1 cellular context compared by ENCODE assay signal in the genomic region with DNA sequence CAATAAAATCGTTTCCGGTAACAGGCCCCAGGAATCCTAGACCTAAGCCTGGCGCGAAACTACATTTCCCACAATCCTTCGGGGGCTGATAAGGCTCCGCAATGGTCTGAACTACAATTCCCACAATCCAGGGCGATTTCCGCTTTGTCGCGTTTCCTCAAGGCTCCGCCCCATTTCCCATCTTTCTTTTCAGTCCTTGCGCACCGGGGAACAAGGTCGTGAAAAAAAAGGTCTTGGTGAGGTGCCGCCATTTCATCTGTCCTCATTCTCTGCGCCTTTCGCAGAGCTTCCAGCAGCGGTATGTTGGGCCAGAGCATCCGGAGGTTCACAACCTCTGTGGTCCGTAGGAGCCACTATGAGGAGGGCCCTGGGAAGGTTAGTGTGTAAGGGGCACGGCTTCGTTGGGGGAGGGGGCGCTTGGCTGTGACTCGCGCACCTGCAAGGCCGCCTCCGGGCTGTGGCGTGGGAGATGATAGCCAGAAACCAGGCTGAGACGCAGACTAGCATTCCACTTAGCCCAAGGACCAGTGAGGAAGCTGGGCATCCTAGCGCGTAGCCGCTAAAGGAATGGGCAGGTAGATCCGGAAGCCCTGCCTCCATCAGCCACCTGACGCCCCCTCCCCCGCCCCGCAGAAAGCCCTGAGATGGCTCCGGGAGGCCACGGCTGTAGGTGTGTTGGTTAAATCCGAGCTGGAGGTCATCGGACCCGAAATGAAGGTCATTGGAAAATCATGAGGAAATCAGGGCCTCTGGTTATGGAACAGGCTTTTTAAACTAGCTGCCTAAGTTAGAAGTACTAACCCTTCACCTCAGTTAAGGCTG.
A peak's percentile ranks its signal among the peaks of the same experiment; 100 is the strongest.
TF ChIP-seq lines count a peak whose summit lies in the region.

A gene with protein sequence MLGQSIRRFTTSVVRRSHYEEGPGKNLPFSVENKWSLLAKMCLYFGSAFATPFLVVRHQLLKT (plus strand): TSS at position 186 of the 822 bp plus-strand sequence. CDS start 115 bp downstream, at position 301.

TF ChIP-seq in K562, 482 proteins besides CTCF, POLR2A, EP300 and RAD21 (continued from another document and continues in another):
- TF ChIP-seq, protein P1, sequence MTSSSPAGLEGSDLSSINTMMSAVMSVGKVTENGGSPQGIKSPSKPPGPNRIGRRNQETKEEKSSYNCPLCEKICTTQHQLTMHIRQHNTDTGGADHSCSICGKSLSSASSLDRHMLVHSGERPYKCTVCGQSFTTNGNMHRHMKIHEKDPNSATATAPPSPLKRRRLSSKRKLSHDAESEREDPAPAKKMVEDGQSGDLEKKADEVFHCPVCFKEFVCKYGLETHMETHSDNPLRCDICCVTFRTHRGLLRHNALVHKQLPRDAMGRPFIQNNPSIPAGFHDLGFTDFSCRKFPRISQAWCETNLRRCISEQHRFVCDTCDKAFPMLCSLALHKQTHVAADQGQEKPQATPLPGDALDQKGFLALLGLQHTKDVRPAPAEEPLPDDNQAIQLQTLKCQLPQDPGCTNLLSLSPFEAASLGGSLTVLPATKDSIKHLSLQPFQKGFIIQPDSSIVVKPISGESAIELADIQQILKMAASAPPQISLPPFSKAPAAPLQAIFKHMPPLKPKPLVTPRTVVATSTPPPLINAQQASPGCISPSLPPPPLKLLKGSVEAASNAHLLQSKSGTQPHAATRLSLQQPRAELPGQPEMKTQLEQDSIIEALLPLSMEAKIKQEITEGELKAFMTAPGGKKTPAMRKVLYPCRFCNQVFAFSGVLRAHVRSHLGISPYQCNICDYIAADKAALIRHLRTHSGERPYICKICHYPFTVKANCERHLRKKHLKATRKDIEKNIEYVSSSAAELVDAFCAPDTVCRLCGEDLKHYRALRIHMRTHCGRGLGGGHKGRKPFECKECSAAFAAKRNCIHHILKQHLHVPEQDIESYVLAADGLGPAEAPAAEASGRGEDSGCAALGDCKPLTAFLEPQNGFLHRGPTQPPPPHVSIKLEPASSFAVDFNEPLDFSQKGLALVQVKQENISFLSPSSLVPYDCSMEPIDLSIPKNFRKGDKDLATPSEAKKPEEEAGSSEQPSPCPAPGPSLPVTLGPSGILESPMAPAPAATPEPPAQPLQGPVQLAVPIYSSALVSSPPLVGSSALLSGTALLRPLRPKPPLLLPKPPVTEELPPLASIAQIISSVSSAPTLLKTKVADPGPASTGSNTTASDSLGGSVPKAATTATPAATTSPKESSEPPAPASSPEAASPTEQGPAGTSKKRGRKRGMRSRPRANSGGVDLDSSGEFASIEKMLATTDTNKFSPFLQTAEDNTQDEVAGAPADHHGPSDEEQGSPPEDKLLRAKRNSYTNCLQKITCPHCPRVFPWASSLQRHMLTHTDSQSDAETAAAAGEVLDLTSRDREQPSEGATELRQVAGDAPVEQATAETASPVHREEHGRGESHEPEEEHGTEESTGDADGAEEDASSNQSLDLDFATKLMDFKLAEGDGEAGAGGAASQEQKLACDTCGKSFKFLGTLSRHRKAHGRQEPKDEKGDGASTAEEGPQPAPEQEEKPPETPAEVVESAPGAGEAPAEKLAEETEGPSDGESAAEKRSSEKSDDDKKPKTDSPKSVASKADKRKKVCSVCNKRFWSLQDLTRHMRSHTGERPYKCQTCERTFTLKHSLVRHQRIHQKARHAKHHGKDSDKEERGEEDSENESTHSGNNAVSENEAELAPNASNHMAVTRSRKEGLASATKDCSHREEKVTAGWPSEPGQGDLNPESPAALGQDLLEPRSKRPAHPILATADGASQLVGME (CRISPR knock-in tag; IDR thresholded peaks at IDR 0.05): 0 out of 2 replicates have a peak, but pooled peaks have one; percentile 63
- TF ChIP-seq PML (IDR thresholded peaks at IDR 0.05; ENCODE audit: low read length) (peak; percentile 85; the same call in 1 of the 2 replicates), PHF20 (IDR thresholded peaks at IDR 0.05; ENCODE audit: partially characterized antibody) (peak; percentile 55), ZNF384 (IDR thresholded peaks at IDR 0.05; ENCODE audit: low read depth, low read length) (peak; percentile 95), HDAC6 (IDR thresholded peaks at IDR 0.05; ENCODE audit: low read depth, low read length) (no peak), KAT7 (CRISPR knock-in tag; IDR thresholded peaks at IDR 0.05; ENCODE audit: borderline replicate concordance) (peak; percentile 50; the same call in 1 of the 2 replicates), CREBBP (IDR thresholded peaks at IDR 0.05; ENCODE audit: low read depth, low read length) (no peak), ZNF766 (CRISPR knock-in tag; conservative IDR thresholded peaks at IDR 0.05) (peak; percentile 91), ZNF253 (CRISPR knock-in tag; conservative IDR thresholded peaks at IDR 0.05) (0 out of 2 replicates have a peak, but pooled peaks have one; percentile 23), RBFOX2 (IDR thresholded peaks at IDR 0.05; ENCODE audit: low read depth, low read length) (peak; percentile 90), ZFX (CRISPR knock-in tag; IDR thresholded peaks at IDR 0.05) (peak; percentile 86), OTX1 (CRISPR knock-in tag; IDR thresholded peaks at IDR 0.05) (peak; percentile 61; the same call in 1 of the 2 replicates), HMGN3 (IDR thresholded peaks at IDR 0.05; ENCODE audit: borderline replicate concordance, extremely low read depth, insufficient read length, low read depth, low read length) (no peak), SRSF7 (optimal IDR thresholded peaks at IDR 0.05; ENCODE audit: low read depth, low read length) (no peak), MAZ (CRISPR knock-in tag; conservative IDR thresholded peaks at IDR 0.05 in 1 of 2, IDR thresholded peaks at IDR 0.05 in 1 of 2) (peak; percentile 27 to 44; a peak in 1 of 4 replicates), ZNF347 (CRISPR knock-in tag; IDR thresholded peaks at IDR 0.05; ENCODE audit: low read depth) (no peak), MBD2 (IDR thresholded peaks at IDR 0.05; ENCODE audit: borderline replicate concordance, low read depth) (peak; percentile 93), ZNF668 (CRISPR knock-in tag; IDR thresholded peaks at IDR 0.05) (no peak)
- TF ChIP-seq, protein P2, sequence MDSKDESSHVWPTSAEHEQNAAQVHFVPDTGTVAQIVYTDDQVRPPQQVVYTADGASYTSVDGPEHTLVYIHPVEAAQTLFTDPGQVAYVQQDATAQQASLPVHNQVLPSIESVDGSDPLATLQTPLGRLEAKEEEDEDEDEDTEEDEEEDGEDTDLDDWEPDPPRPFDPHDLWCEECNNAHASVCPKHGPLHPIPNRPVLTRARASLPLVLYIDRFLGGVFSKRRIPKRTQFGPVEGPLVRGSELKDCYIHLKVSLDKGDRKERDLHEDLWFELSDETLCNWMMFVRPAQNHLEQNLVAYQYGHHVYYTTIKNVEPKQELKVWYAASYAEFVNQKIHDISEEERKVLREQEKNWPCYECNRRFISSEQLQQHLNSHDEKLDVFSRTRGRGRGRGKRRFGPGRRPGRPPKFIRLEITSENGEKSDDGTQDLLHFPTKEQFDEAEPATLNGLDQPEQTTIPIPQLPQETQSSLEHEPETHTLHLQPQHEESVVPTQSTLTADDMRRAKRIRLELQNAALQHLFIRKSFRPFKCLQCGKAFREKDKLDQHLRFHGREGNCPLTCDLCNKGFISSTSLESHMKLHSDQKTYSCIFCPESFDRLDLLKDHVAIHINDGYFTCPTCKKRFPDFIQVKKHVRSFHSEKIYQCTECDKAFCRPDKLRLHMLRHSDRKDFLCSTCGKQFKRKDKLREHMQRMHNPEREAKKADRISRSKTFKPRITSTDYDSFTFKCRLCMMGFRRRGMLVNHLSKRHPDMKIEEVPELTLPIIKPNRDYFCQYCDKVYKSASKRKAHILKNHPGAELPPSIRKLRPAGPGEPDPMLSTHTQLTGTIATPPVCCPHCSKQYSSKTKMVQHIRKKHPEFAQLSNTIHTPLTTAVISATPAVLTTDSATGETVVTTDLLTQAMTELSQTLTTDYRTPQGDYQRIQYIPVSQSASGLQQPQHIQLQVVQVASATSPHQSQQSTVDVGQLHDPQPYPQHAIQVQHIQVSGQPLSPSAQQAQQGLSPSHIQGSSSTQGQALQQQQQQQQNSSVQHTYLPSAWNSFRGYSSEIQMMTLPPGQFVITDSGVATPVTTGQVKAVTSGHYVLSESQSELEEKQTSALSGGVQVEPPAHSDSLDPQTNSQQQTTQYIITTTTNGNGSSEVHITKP (IDR thresholded peaks at IDR 0.05; ENCODE audit: partially characterized antibody): no peak
- TF ChIP-seq, protein P3, sequence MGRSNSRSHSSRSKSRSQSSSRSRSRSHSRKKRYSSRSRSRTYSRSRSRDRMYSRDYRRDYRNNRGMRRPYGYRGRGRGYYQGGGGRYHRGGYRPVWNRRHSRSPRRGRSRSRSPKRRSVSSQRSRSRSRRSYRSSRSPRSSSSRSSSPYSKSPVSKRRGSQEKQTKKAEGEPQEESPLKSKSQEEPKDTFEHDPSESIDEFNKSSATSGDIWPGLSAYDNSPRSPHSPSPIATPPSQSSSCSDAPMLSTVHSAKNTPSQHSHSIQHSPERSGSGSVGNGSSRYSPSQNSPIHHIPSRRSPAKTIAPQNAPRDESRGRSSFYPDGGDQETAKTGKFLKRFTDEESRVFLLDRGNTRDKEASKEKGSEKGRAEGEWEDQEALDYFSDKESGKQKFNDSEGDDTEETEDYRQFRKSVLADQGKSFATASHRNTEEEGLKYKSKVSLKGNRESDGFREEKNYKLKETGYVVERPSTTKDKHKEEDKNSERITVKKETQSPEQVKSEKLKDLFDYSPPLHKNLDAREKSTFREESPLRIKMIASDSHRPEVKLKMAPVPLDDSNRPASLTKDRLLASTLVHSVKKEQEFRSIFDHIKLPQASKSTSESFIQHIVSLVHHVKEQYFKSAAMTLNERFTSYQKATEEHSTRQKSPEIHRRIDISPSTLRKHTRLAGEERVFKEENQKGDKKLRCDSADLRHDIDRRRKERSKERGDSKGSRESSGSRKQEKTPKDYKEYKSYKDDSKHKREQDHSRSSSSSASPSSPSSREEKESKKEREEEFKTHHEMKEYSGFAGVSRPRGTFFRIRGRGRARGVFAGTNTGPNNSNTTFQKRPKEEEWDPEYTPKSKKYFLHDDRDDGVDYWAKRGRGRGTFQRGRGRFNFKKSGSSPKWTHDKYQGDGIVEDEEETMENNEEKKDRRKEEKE (IDR thresholded peaks at IDR 0.05; ENCODE audit: borderline replicate concordance in 1 of 2, control insufficient read depth in 1 of 2, low read depth in 2 of 2, low read length in 1 of 2): no peak
- TF ChIP-seq, protein P4, sequence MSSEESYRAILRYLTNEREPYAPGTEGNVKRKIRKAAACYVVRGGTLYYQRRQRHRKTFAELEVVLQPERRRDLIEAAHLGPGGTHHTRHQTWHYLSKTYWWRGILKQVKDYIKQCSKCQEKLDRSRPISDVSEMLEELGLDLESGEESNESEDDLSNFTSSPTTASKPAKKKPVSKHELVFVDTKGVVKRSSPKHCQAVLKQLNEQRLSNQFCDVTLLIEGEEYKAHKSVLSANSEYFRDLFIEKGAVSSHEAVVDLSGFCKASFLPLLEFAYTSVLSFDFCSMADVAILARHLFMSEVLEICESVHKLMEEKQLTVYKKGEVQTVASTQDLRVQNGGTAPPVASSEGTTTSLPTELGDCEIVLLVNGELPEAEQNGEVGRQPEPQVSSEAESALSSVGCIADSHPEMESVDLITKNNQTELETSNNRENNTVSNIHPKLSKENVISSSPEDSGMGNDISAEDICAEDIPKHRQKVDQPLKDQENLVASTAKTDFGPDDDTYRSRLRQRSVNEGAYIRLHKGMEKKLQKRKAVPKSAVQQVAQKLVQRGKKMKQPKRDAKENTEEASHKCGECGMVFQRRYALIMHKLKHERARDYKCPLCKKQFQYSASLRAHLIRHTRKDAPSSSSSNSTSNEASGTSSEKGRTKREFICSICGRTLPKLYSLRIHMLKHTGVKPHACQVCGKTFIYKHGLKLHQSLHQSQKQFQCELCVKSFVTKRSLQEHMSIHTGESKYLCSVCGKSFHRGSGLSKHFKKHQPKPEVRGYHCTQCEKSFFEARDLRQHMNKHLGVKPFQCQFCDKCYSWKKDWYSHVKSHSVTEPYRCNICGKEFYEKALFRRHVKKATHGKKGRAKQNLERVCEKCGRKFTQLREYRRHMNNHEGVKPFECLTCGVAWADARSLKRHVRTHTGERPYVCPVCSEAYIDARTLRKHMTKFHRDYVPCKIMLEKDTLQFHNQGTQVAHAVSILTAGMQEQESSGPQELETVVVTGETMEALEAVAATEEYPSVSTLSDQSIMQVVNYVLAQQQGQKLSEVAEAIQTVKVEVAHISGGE (CRISPR knock-in tag; IDR thresholded peaks at IDR 0.05): peak in 1 of 3 experiments; percentile 91; a peak in 2 of 6 replicates
